8 cellular contexts compared by ENCODE assay signal in the genomic region with DNA sequence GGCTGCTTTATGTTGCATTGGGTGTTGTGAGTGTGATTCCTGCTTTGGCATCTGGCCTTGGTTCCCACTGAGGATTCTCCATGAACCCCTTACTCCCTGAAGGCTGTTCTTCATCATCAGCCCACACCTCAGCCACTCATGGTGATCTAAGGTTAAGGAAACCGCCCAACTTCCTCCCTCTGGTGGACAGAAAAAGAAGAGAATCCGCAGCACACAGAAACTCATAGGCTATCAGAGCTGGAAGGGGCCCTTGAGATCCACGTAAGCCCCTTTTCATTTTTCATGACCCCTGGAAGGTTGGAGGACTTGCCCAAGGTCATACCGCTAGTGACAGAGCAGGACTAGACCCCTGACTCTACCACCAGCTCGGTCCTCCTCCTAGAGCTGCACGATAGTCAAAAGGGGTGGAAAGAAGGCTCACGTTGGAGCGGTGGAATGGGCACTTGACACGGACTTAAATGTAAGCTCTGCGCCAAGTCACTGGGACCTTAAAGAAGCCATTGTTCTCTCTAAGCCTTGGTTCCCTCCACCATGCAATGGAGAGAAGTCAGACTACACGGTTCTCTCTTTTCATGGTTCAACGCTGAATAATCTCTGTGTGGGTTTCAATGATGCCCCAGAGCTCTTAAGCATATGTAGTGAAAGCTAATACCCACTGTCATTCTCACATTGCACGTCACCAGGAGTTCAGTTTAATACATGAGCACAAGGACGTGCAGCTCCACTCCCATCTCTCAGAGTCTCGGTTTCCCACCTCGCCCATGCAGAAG.
A peak's percentile ranks its signal among the peaks of the same experiment; 100 is the strongest.
DNase-seq lines count a peak whose midpoint lies in the region; ATAC-seq and TF ChIP-seq lines count a peak whose summit lies in the region.

No MANE protein-coding gene starts in this region.

- no peaks in the 10 kb centered on the region for H3K27me3 ChIP-seq in Caco-2 (replicated peaks; ENCODE audit: control insufficient read depth, insufficient read depth, low read length)
- no peaks in the 10 kb centered on the region for H3K27me3 ChIP-seq in H9 (ENCODE audit: insufficient read depth, low read length)
- no peaks in the 10 kb centered on the region for H3K27me3 ChIP-seq in smooth muscle cell (ENCODE audit: low read depth)

- H3K14ac ChIP-seq in H9 (ENCODE audit: insufficient read depth, low read length), result no peak overlapping the region

- H2BK120ac ChIP-seq in H9 (ENCODE audit: low read depth, low read length, poor library complexity, severe bottlenecking), result no peak overlapping the region

- H2BK5ac ChIP-seq in H9 (ENCODE audit: insufficient read length, low read length), result no peak overlapping the region

- H3K36me3 Mint-ChIP-seq in Caco-2 (ENCODE audit: insufficient read depth, unreplicated experiment) (no peaks in the 10 kb centered on the region), H9 (ENCODE audit: insufficient read depth in 1 of 3, low read depth in 3 of 3) (no peaks in the 10 kb centered on the region)
- no peaks in the 10 kb centered on the region for H3K36me3 Mint-ChIP-seq in effector memory CD8-positive, alpha-beta T cell (ENCODE audit: insufficient read depth)

- H3K4me1 Mint-ChIP-seq in Caco-2 (ENCODE audit: low read depth, unreplicated experiment) (no peaks in the 10 kb centered on the region), H9 (peaks cover 3 to 9% of the 10 kb centered on the region in 2 experiments; a peak in 3 of 4 replicates)
- peaks cover 17 to 20% of the 10 kb centered on the region in 2 donors for H3K4me1 Mint-ChIP-seq in effector memory CD8-positive, alpha-beta T cell (ENCODE audit: low read depth in 2 of 2)

- no peak overlapping the region for H3K4me3 ChIP-seq in Caco-2 (ENCODE audit: low read depth, low read length)
- H3K4me3 ChIP-seq in smooth muscle cell, result no peak overlapping the region

- H3K9me3 ChIP-seq in Caco-2, result no peaks in the 10 kb centered on the region
- H3K9me3 ChIP-seq in H9 (ENCODE audit: control insufficient read depth, low read depth, low read length), result no peaks in the 10 kb centered on the region
- H3K9me3 ChIP-seq in smooth muscle cell (replicated peaks; ENCODE audit: low read depth), result no peaks in the 10 kb centered on the region

- CTCF ChIA-PET in Caco-2 (lab: Charles Lee), result interaction anchor here (1.1 to 4.3 kb wide), 10 partner anchors 22 to 174 kb away, joined by 3 to 48 read pairs (median 7); partner anchors contain the start of gene UBASH3B

- no peak overlapping the region for H4K91ac ChIP-seq in H9 (ENCODE audit: insufficient read length, low read depth, low read length)

- H3K23me2 ChIP-seq in H9 (ENCODE audit: insufficient read length, low read depth, low read length, poor library complexity, severe bottlenecking), result no peaks in the 10 kb centered on the region

- H4K20me1 ChIP-seq in H9 (ENCODE audit: control insufficient read depth, insufficient read depth, insufficient read length), result peaks cover 2% of the 10 kb centered on the region
- peaks cover 7% of the 10 kb centered on the region for H4K20me1 ChIP-seq in smooth muscle cell (ENCODE audit: low read depth)

- no peaks in the 10 kb centered on the region for H3K79me2 ChIP-seq in H9 (ENCODE audit: insufficient read depth, low read length)
- peaks cover 22% of the 10 kb centered on the region for H3K79me2 ChIP-seq in smooth muscle cell (ENCODE audit: low read depth)

- H3K23ac ChIP-seq in H9 (ENCODE audit: insufficient read length, low read depth, low read length), result no peak overlapping the region

- no peak overlapping the region for H3K56ac ChIP-seq in H9 (ENCODE audit: insufficient read length, low read depth, low read length)

- no TSS peak for BruUV-seq in Caco-2 (replicated peaks; lab: Mats Ljungman, UMichigan)

- intact Hi-C loops in Caco-2 (cut with micrococcal nuclease; ENCODE audit: unreplicated experiment), result loop anchor here (1.0 kb wide), 6 partner anchors 27 to 174 kb away; partner anchors contain the start of gene UBASH3B

- DNase-seq in Caco-2 (peak in 1 of 2 experiments; percentile 65), H9 (peak; percentile 41), SKM-1 (lab: John Stamatoyannopoulos, UW; ENCODE audit: unreplicated experiment) (peak; percentile 29), smooth muscle cell (lab: John Stamatoyannopoulos, UW; ENCODE audit: unreplicated experiment) (no peak), LoVo (ENCODE audit: low spot score) (no peak)
- peak in 2 of 3 experiments; percentile 18 to 21 for DNase-seq in effector memory CD8-positive, alpha-beta T cell

- H2BK20ac ChIP-seq in H9 (ENCODE audit: low read depth, low read length, poor library complexity, severe bottlenecking), result no peak overlapping the region

- H3K4me3 Mint-ChIP-seq in Caco-2 (ENCODE audit: unreplicated experiment) (no peak overlapping the region), H9 (no peak overlapping the region)
- H3K4me3 Mint-ChIP-seq in effector memory CD8-positive, alpha-beta T cell, result peak overlapping the region in 1 of 2 donors; percentile 19

- no peak overlapping the region for H3K9ac ChIP-seq in H9 (ENCODE audit: extremely low read depth, insufficient read length, low read length)
- no peak overlapping the region for H3K9ac ChIP-seq in smooth muscle cell (ENCODE audit: low read depth)

- TF ChIP-seq CTCF in Caco-2 (IDR thresholded peaks at IDR 0.05; ENCODE audit: insufficient read depth in 1 of 2, low read depth in 1 of 2, low read length in 1 of 2, severe bottlenecking in 1 of 2, unreplicated experiment in 1 of 2) (peak; percentile 72 to 86), H9 (conservative IDR thresholded peaks at IDR 0.05) (peak; percentile 75), smooth muscle cell (IDR thresholded peaks at IDR 0.05; ENCODE audit: borderline replicate concordance, insufficient read depth, poor library complexity, severe bottlenecking) (peak; percentile 40)

- H2BK15ac ChIP-seq in H9 (ENCODE audit: low read depth, low read length), result no peak overlapping the region

- H3F3A ChIP-seq in smooth muscle cell (ENCODE audit: low read depth), result peaks cover 6% of the 10 kb centered on the region

- no peak overlapping the region for H3K18ac ChIP-seq in H9 (ENCODE audit: insufficient read length, low read depth, low read length)

- H3K4me2 ChIP-seq in H9 (ENCODE audit: insufficient read depth, insufficient read length, low read length) (no peak overlapping the region), smooth muscle cell (peak overlapping the region; percentile 68)

- no peaks in the 10 kb centered on the region for H3K36me3 ChIP-seq in Caco-2 (ENCODE audit: control insufficient read depth, insufficient read depth, low read length)
- H3K36me3 ChIP-seq in smooth muscle cell (ENCODE audit: low read depth), result no peaks in the 10 kb centered on the region

- no peak overlapping the region for H2AK5ac ChIP-seq in H9 (ENCODE audit: insufficient read length, low read length)

- ATAC-seq in effector memory CD8-positive, alpha-beta T cell (replicated peaks), result peak; percentile 46
- ATAC-seq in HG03280 (IDR thresholded peaks at IDR 0.05; ENCODE audit: unreplicated experiment) (no peak), GM19023 (IDR thresholded peaks at IDR 0.05; ENCODE audit: unreplicated experiment) (no peak)

- H3K79me1 ChIP-seq in H9 (ENCODE audit: insufficient read depth, low read depth, low read length, poor library complexity, severe bottlenecking), result no peaks in the 10 kb centered on the region

- no peaks in the 10 kb centered on the region for H3K27me3 Mint-ChIP-seq in Caco-2 (ENCODE audit: insufficient read depth, unreplicated experiment)
- no peaks in the 10 kb centered on the region for H3K27me3 Mint-ChIP-seq in H9 (ENCODE audit: low read depth)
- H3K27me3 Mint-ChIP-seq in effector memory CD8-positive, alpha-beta T cell, result no peaks in the 10 kb centered on the region

- H2AFZ ChIP-seq in H9 (ENCODE audit: low read length) (no peak overlapping the region), smooth muscle cell (ENCODE audit: low read depth) (no peak overlapping the region)

- H3K9me3 Mint-ChIP-seq in Caco-2 (ENCODE audit: unreplicated experiment) (no peaks in the 10 kb centered on the region), H9 (no peaks in the 10 kb centered on the region)
- H3K9me3 Mint-ChIP-seq in effector memory CD8-positive, alpha-beta T cell, result no peaks in the 10 kb centered on the region

- H3K27ac ChIP-seq in H9 (ENCODE audit: insufficient read length, low read depth, low read length), result no peak overlapping the region
- H3K27ac ChIP-seq in smooth muscle cell (ENCODE audit: low read depth), result peak overlapping the region; percentile 41

- no peak overlapping the region for H4K8ac ChIP-seq in H9 (replicated peaks; ENCODE audit: insufficient read length, low read depth, low read length)

- H3K27ac Mint-ChIP-seq in Caco-2 (ENCODE audit: unreplicated experiment), result no peak overlapping the region
- peak overlapping the region in 1 of 3 experiments; percentile 51; a peak in 1 of 7 replicates for H3K27ac Mint-ChIP-seq in H9
- no peak overlapping the region for H3K27ac Mint-ChIP-seq in effector memory CD8-positive, alpha-beta T cell

- no peaks in the 10 kb centered on the region for H3K4me1 ChIP-seq in Caco-2
- no peaks in the 10 kb centered on the region for H3K4me1 ChIP-seq in H9 (ENCODE audit: insufficient read depth, low read length)
- H3K4me1 ChIP-seq in smooth muscle cell (ENCODE audit: low read depth), result peaks cover 12% of the 10 kb centered on the region

- H3T11ph ChIP-seq in H9 (ENCODE audit: low read length), result no peak overlapping the region

- H4K5ac ChIP-seq in H9 (ENCODE audit: insufficient read length, low read depth, low read length), result no peak overlapping the region

- no peak overlapping the region for H3K4ac ChIP-seq in H9 (ENCODE audit: low read depth, low read length)

- POLR2A ChIA-PET in Caco-2 (lab: Charles Lee), result no interaction called here

- no peak overlapping the region for H2BK12ac ChIP-seq in H9 (ENCODE audit: insufficient read length, low read depth, low read length)

- no CpG with 5 or more reads among the region's 16 CpGs for WGBS in H9 (ENCODE audit: extremely low coverage, insufficient read length, low lambda C conversion rate)
- 69% methylated on average over 16 of the region's 16 CpGs for WGBS in smooth muscle cell (ENCODE audit: low lambda C conversion rate)

Comparison
In these comparisons a context has a peak if more than half of its experiments do, and no peak if none do; other contexts are left out.
1. DNase-seq: peak in H9 (single experiment), SKM-1 (single experiment) and effector memory CD8-positive, alpha-beta T cell (2 of 3); none in smooth muscle cell (single experiment) and LoVo (single experiment).
2. Peak in every context shown above with its lines, with median percentiles within 50 percentile points of each other: CTCF ChIP-seq.